In the genomic region with DNA sequence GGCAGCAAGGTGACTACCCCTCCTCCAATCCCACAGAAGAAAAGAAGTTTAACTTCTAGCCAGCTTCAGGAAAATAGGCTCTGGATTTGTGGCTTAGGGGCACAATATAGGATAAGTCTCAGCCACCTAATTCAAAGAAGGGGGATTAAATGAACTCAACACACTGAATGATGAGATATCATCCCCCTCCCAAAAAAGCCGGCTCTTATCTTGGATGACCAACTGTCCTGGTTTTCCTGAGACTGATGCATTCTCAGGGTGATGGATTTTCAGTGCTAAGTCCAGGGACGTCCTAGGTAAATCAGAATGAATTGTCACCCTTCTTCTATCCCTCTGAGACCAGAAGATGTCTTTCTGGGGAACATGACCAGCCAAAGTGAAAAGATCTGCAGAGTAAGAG, we compare ENCODE assay signal across 17 cellular contexts.
DNase-seq lines count a peak whose midpoint lies in the region; ATAC-seq and TF ChIP-seq lines count a peak whose summit lies in the region.
"Had no signal": no experiment of that assay in that cellular context is flagged by ENCODE, and none has a peak within 500 bp of the region (broad histone marks: within the 10 kb centered on the region; RNA-seq: fewer than 3 reads in every experiment).

No MANE protein-coding gene starts in this region.

- H3K27me3 ChIP-seq in lower lobe of right lung (ENCODE audit: low read depth) (no peaks in the 10 kb centered on the region), upper lobe of left lung (no peaks in the 10 kb centered on the region), testis (no peaks in the 10 kb centered on the region), breast epithelium (no peaks in the 10 kb centered on the region)

- intact Hi-C loops in lower lobe of right lung (cut with DNase I) = no loop called here
- intact Hi-C loops in testis (cut with DNase I; ENCODE audit: low total_unique reads) = no loop called here
- intact Hi-C loops in breast epithelium (cut with DNase I; ENCODE audit: low total_unique reads) = no loop called here

- H3K9me3 ChIP-seq in lower lobe of right lung (no peaks in the 10 kb centered on the region), upper lobe of left lung (no peaks in the 10 kb centered on the region), testis (no peaks in the 10 kb centered on the region), breast epithelium (no peaks in the 10 kb centered on the region)

- WGBS in upper lobe of left lung, 2 donors = 71 to 87% methylated on average over 2 of the region's 2 CpGs
- 80 to 90% methylated on average over 2 of the region's 2 CpGs for WGBS in testis, 2 donors

- DNase-seq in NCI-H82 (lab: John Stamatoyannopoulos, UW) (peak; percentile 82), caudate nucleus (lab: John Stamatoyannopoulos, UW) (no peak), lower lobe of right lung (no peak), upper lobe of left lung (no peak), testis (no peak), breast epithelium (ENCODE audit: low spot score in 2 of 2) (no peak)
- DNase-seq: DMS 273 treated with DMSO at 0.1 percent for 48 hours, DND-41, NCI-H1092 treated with DMSO at 0.1 percent for 48 hours, NCI-H2081 treated with DMSO at 0.1 percent for 48 hours, NCI-H446 treated with DMSO at 0.1 percent for 48 hours, NCI-H69, OCI-M1, SHP77 had no signal

- H3K27ac ChIP-seq in caudate nucleus (ENCODE audit: low read depth, low read length) (peak overlapping the region; percentile 65), lower lobe of right lung (peak overlapping the region; percentile 27), upper lobe of left lung (peak overlapping the region in 3 of 4 donors; percentile 61 to 81 (median 81)), testis (no peak overlapping the region), breast epithelium (no peak overlapping the region)
- H3K27ac ChIP-seq: C4-2B, SK-N-MC had no signal

- TF ChIP-seq EP300 in upper lobe of left lung (IDR thresholded peaks at IDR 0.05) = no peak

- H3K4me3 ChIP-seq in lower lobe of right lung (no peak overlapping the region), upper lobe of left lung (no peak overlapping the region), testis (no peak overlapping the region), breast epithelium (no peak overlapping the region)
- H3K4me3 ChIP-seq: SK-N-MC had no signal

- ATAC-seq in lower lobe of right lung = no peak
- ATAC-seq in upper lobe of left lung (ENCODE audit: low FRiP score in 2 of 2) = no peak
- no peak for ATAC-seq in HG03135 (IDR thresholded peaks at IDR 0.05; ENCODE audit: unreplicated experiment)

- peaks cover 70% of the 10 kb centered on the region for H3K4me1 ChIP-seq in lower lobe of right lung
- H3K4me1 ChIP-seq in upper lobe of left lung = peaks cover 56 to 66% (median 59%) of the 10 kb centered on the region in 4 donors
- peaks cover 51% of the 10 kb centered on the region for H3K4me1 ChIP-seq in testis
- H3K4me1 ChIP-seq in breast epithelium = no peaks in the 10 kb centered on the region

- TF ChIP-seq POLR2A in upper lobe of left lung (IDR thresholded peaks at IDR 0.05) (no peak), testis (IDR thresholded peaks at IDR 0.05) (no peak), breast epithelium (IDR thresholded peaks at IDR 0.05) (no peak)

- TF ChIP-seq CTCF in lower lobe of right lung (IDR thresholded peaks at IDR 0.05) (no peak), upper lobe of left lung (IDR thresholded peaks at IDR 0.05) (no peak), testis (IDR thresholded peaks at IDR 0.05) (no peak), breast epithelium (IDR thresholded peaks at IDR 0.05) (no peak)

- H3K36me3 ChIP-seq in lower lobe of right lung = no peaks in the 10 kb centered on the region
- no peaks in the 10 kb centered on the region for H3K36me3 ChIP-seq in upper lobe of left lung
- no peaks in the 10 kb centered on the region for H3K36me3 ChIP-seq in testis (ENCODE audit: low read depth, missing control alignments)
- no peaks in the 10 kb centered on the region for H3K36me3 ChIP-seq in breast epithelium

Comparison
In these comparisons a context has a peak if more than half of its experiments do, and no peak if none do; other contexts are left out.
1. H3K27ac ChIP-seq: peak in caudate nucleus (single experiment), lower lobe of right lung (single experiment) and upper lobe of left lung (3 of 4); none in testis (0 of 2) and breast epithelium (0 of 2).